15 cellular contexts compared by ENCODE assay signal in genomic region chr12:16063728-16064127, GRCh38.
"Had no signal": no experiment of that assay in that cellular context is flagged by ENCODE, and none has a peak within 500 bp of the region (broad histone marks: within the 10 kb centered on the region; RNA-seq: fewer than 3 reads in every experiment).

No MANE protein-coding gene starts in this region.

- H3K27ac Mint-ChIP-seq: activated naive CD4-positive, alpha-beta T cell treated with anti-CD3 and anti-CD28 coated beads, Interleukin-2, amount 10 ng/mL, durations not matched to agents 7 days and 5 days; activated T-helper 2 cell treated with anti-CD3 and anti-CD28 coated beads, Interferon-gamma antibody, Interleukin-2, Interleukin-4, amounts not matched to agents 10 μg/mL and 5 μg/mL and 100 μg/mL, durations not matched to agents 14 hours and 24 hours and 36 hours; naive thymus-derived CD4-positive, alpha-beta T cell; T-helper 17 cell had no signal

- H3K27ac ChIP-seq: esophagus muscularis mucosa, hepatocyte, right lobe of liver had no signal

- DNase-seq: activated naive CD4-positive, alpha-beta T cell treated with anti-CD3 and anti-CD28 coated beads, Interleukin-2, amount 10 ng/mL, durations not matched to agents 7 days and 5 days; naive thymus-derived CD4-positive, alpha-beta T cell; posterior cingulate gyrus; right lobe of liver; stimulated activated CD4-positive, alpha-beta T cell treated with anti-CD3 and anti-CD28 coated beads, Interleukin-2, amount 100 ng/mL, for 24 hours; stimulated activated naive CD4-positive, alpha-beta T cell treated with Interleukin-2 at 50 U/mL for 16 hours; T-helper 17 cell; trophoblast cell had no signal

- H3K4me3 Mint-ChIP-seq: activated naive CD4-positive, alpha-beta T cell treated with anti-CD3 and anti-CD28 coated beads, Interleukin-2, amount 10 ng/mL, durations not matched to agents 7 days and 5 days; naive thymus-derived CD4-positive, alpha-beta T cell; T-helper 17 cell had no signal

- H3K79me2 ChIP-seq: hepatocyte had no signal

- ATAC-seq: activated CD4-positive, CD25-positive, alpha-beta regulatory T cell treated with anti-CD3 and anti-CD28 coated beads, Interleukin-2, amount 50 U/mL, for 24 hours; naive thymus-derived CD4-positive, alpha-beta T cell; T-helper 17 cell had no signal

- H3K9me3 ChIP-seq: esophagus muscularis mucosa, right lobe of liver had no signal

- H3K9me3 Mint-ChIP-seq: activated naive CD4-positive, alpha-beta T cell treated with anti-CD3 and anti-CD28 coated beads, Interleukin-2, amount 10 ng/mL, durations not matched to agents 7 days and 5 days; activated T-helper 2 cell treated with anti-CD3 and anti-CD28 coated beads, Interferon-gamma antibody, Interleukin-2, Interleukin-4, amounts not matched to agents 10 μg/mL and 5 μg/mL and 100 μg/mL, durations not matched to agents 14 hours and 24 hours and 36 hours had no signal

- H3K4me3 ChIP-seq: esophagus muscularis mucosa, hepatocyte, lung, right lobe of liver had no signal

- H3K4me1 ChIP-seq: esophagus muscularis mucosa, right lobe of liver had no signal

- H3K4me2 ChIP-seq: hepatocyte had no signal

- FAIRE-seq: endometrium, TTC549 had no signal

- H3K36me3 ChIP-seq: esophagus muscularis mucosa, right lobe of liver had no signal

- H3K27me3 ChIP-seq: esophagus muscularis mucosa, hepatocyte, right lobe of liver had no signal

- H3K27me3 Mint-ChIP-seq: activated naive CD4-positive, alpha-beta T cell treated with anti-CD3 and anti-CD28 coated beads, Interleukin-2, amount 10 ng/mL, durations not matched to agents 7 days and 5 days had no signal

- H3K36me3 Mint-ChIP-seq: activated naive CD4-positive, alpha-beta T cell treated with anti-CD3 and anti-CD28 coated beads, Interleukin-2, amount 10 ng/mL, durations not matched to agents 7 days and 5 days; naive thymus-derived CD4-positive, alpha-beta T cell had no signal

- H3K4me1 Mint-ChIP-seq: activated naive CD4-positive, alpha-beta T cell treated with anti-CD3 and anti-CD28 coated beads, Interleukin-2, amount 10 ng/mL, durations not matched to agents 7 days and 5 days; T-helper 17 cell had no signal

- H2AFZ ChIP-seq: hepatocyte had no signal
